In the genomic region with DNA sequence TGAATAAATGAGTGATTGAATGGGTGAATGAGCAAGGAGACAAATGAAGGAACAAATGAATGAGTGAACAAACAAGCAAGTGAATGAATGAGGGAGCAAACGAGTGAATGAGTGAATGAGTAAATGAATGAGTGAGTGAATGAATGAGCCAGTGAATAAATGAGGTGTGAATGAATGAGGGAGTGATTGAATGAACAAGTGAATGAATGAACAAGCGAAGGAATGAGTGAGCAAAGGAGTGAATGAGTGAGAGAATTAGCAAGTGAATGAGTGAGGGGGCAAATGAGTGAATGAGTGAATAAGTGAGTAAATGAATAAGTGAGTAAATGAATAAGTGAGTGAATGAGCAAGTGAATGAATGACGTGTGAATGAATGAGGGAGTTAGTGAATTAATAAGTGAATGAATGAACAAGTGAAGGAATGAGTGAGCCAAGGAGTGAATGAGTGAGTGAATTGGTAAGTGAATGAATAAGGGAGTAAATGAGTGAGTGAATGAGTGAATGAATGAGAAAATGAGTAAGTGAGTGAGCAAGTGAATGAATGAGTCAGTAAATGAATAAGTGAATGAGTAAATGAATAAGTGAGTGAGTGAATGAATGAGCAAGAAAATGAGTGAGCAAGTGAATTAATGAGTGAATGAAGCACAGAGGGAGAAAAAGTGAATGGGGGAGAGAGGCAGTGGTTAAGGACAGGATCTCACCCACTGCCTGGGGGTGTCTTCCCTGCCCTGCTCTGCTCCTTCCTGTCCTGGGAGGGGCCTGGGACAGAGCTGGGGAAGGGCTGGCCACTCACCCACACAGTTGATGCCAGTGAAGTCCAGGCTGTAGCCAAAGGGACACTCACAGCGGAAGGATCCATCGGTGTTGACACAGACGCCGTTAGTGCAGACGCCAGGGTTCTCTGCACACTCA, we compare ENCODE assay signal across 21 cellular contexts. TPM values are rescaled to one million over a fixed set of nuclear protein-coding genes. Genes with fewer than 3 reads are reported as not detected.
"Had no signal": no experiment of that assay in that cellular context is flagged by ENCODE, and none has a peak within 500 bp of the region (broad histone marks: within the 10 kb centered on the region; RNA-seq: fewer than 3 reads in every experiment).

No MANE protein-coding gene starts in this region.

- H3K27me3 ChIP-seq: ascending aorta, left lung, thyroid gland had no signal

- H3K9me3 ChIP-seq: thyroid gland had no signal

- H3K36me3 ChIP-seq: ascending aorta, heart right ventricle, left lung, thyroid gland had no signal

- H3K4me3 ChIP-seq: ascending aorta, heart right ventricle, left lung, thyroid gland had no signal

- H3K27ac ChIP-seq: ascending aorta, epithelial cell of prostate, heart right ventricle, left lung, thyroid gland had no signal

- H3K4me1 ChIP-seq: ascending aorta, heart right ventricle, left lung, thyroid gland had no signal

- FAIRE-seq: frontal cortex had no signal

- ATAC-seq: left lung; naive thymus-derived CD8-positive, alpha-beta T cell had no signal

- DNase-seq: activated CD4-positive, alpha-beta T cell treated with anti-CD3 and anti-CD28 coated beads, Interleukin-2, amount 10 ng/mL, durations not matched to agents 7 days and 5 days; activated CD4-positive, CD25-positive, alpha-beta regulatory T cell; activated naive CD4-positive, alpha-beta T cell treated with Interleukin-2 at 50 U/mL for 16 hours; heart right ventricle; left lung; mammary epithelial cell; naive thymus-derived CD8-positive, alpha-beta T cell; stimulated activated CD4-positive, alpha-beta T cell treated with anti-CD3 and anti-CD28 coated beads, Interleukin-12 subunit alpha, Interleukin-12 subunit beta, amount 100 ng/mL, for 4 hours; stimulated activated CD4-positive, alpha-beta T cell treated with anti-CD3 and anti-CD28 coated beads, Interleukin-2, amount 100 ng/mL, for 24 hours; thyroid gland had no signal

RNA-seq across cellular contexts. Expression of a gene that starts 36.4 kb away (rescaled TPM):
- total RNA-seq: activated T-helper 1 cell treated with anti-CD3 and anti-CD28 coated beads, Interleukin-12 subunit alpha, Interleukin-12 subunit beta, Interleukin-2, Interleukin-4 antibody, amounts not matched to agents 30 ng/mL and 10 ng/mL and 1 ng/mL, durations not matched to agents 14 hours and 24 hours and 36 hours; ascending aorta; bronchial epithelial cell; chondrocyte; dermis microvascular lymphatic vessel endothelial cell; fibroblast of lung; heart right ventricle; left lung; mammary epithelial cell; mucosa of gallbladder; naive thymus-derived CD8-positive, alpha-beta T cell; renal cortical epithelial cell; thyroid gland; urinary bladder had no signal
